In genomic region chr11:134724106-134724778, GRCh38 we compare ENCODE assay signal across 21 cellular contexts.
"Had no signal": no experiment of that assay in that cellular context is flagged by ENCODE, and none has a peak within 500 bp of the region (broad histone marks: within the 10 kb centered on the region; RNA-seq: fewer than 3 reads in every experiment).

No MANE protein-coding gene starts in this region.

- H3K36me3 ChIP-seq: prostate gland, tibial nerve, upper lobe of right lung, vagina had no signal

- H3K27ac Mint-ChIP-seq: natural killer cell treated with Interleukin-12 subunit alpha and Interleukin-12 subunit beta and Interleukin-15 and Interleukin-18, amount 100 ng/mL, for 72 hours; stimulated activated naive B cell treated with anti-CD40 and anti-IgM and Interleukin-4, amounts not matched to agents 10 μg/mL and 1 μg/mL and 100 μg/mL, for 72 hours had no signal

- H3K9me3 Mint-ChIP-seq: natural killer cell treated with Interleukin-12 subunit alpha and Interleukin-12 subunit beta and Interleukin-15 and Interleukin-18, amount 100 ng/mL, for 72 hours; stimulated activated naive CD8-positive, alpha-beta T cell treated with anti-CD3 and anti-CD28 coated beads, Interleukin-15, amount 100 ng/mL, for 72 hours had no signal

- H3K36me3 Mint-ChIP-seq: natural killer cell treated with Interleukin-12 subunit alpha and Interleukin-12 subunit beta and Interleukin-15 and Interleukin-18, amount 100 ng/mL, for 72 hours; stimulated activated naive B cell treated with anti-CD40 and anti-IgM and Interleukin-4, amounts not matched to agents 10 μg/mL and 1 μg/mL and 100 μg/mL, for 72 hours had no signal

- H3K9me3 ChIP-seq: prostate gland, testis, upper lobe of right lung, vagina had no signal

- ATAC-seq: left colon; left ventricle myocardium superior; sciatic nerve; stimulated activated naive B cell treated with anti-CD40 and anti-IgM and Interleukin-4, amounts not matched to agents 10 μg/mL and 1 μg/mL and 100 μg/mL, for 72 hours; stimulated activated naive CD8-positive, alpha-beta T cell treated with anti-CD3 and anti-CD28 coated beads, Interleukin-15, amount 100 ng/mL, for 72 hours; upper lobe of right lung had no signal

- H3K4me1 ChIP-seq: parathyroid adenoma, prostate gland, testis, tibial nerve, upper lobe of right lung, vagina had no signal

- H3K4me2 ChIP-seq: hepatocyte had no signal

- DNase-seq: dermis blood vessel endothelial cell; foreskin melanocyte; left colon; left ventricle myocardium superior; mesenchymal stem cell; midbrain; retina; stimulated activated CD4-positive, alpha-beta T cell treated with anti-CD3 and anti-CD28 coated beads, Interleukin-2, amount 100 ng/mL, for 24 hours; stimulated activated CD4-positive, alpha-beta T cell treated with anti-CD3 and anti-CD28 coated beads, Interleukin-4, amount 100 ng/mL, for 4 hours; stimulated activated naive B cell treated with anti-CD40 and anti-IgM and Interleukin-4, amounts not matched to agents 10 μg/mL and 1 μg/mL and 100 μg/mL, for 72 hours; stimulated activated naive CD8-positive, alpha-beta T cell treated with anti-CD3 and anti-CD28 coated beads, Interleukin-15, amount 100 ng/mL, for 72 hours; testis; upper lobe of right lung had no signal

- H3K4me3 ChIP-seq: hepatocyte, lung, prostate gland, testis, tibial nerve, upper lobe of right lung, vagina had no signal

- H3K9ac ChIP-seq: parathyroid adenoma had no signal

- H3K4me3 Mint-ChIP-seq: natural killer cell treated with Interleukin-12 subunit alpha and Interleukin-12 subunit beta and Interleukin-15 and Interleukin-18, amount 100 ng/mL, for 72 hours; stimulated activated naive B cell treated with anti-CD40 and anti-IgM and Interleukin-4, amounts not matched to agents 10 μg/mL and 1 μg/mL and 100 μg/mL, for 72 hours; stimulated activated naive CD8-positive, alpha-beta T cell treated with anti-CD3 and anti-CD28 coated beads, Interleukin-15, amount 100 ng/mL, for 72 hours had no signal

- H3K27ac ChIP-seq: hepatocyte, parathyroid adenoma, prostate gland, testis, tibial nerve, upper lobe of right lung, vagina had no signal

- H3K27me3 ChIP-seq: testis, vagina had no signal

- H3K4me1 Mint-ChIP-seq: stimulated activated naive B cell treated with anti-CD40 and anti-IgM and Interleukin-4, amounts not matched to agents 10 μg/mL and 1 μg/mL and 100 μg/mL, for 72 hours; stimulated activated naive CD8-positive, alpha-beta T cell treated with anti-CD3 and anti-CD28 coated beads, Interleukin-15, amount 100 ng/mL, for 72 hours had no signal
